Comparison of ENCODE assay signal across 8 cellular contexts in the genomic region with DNA sequence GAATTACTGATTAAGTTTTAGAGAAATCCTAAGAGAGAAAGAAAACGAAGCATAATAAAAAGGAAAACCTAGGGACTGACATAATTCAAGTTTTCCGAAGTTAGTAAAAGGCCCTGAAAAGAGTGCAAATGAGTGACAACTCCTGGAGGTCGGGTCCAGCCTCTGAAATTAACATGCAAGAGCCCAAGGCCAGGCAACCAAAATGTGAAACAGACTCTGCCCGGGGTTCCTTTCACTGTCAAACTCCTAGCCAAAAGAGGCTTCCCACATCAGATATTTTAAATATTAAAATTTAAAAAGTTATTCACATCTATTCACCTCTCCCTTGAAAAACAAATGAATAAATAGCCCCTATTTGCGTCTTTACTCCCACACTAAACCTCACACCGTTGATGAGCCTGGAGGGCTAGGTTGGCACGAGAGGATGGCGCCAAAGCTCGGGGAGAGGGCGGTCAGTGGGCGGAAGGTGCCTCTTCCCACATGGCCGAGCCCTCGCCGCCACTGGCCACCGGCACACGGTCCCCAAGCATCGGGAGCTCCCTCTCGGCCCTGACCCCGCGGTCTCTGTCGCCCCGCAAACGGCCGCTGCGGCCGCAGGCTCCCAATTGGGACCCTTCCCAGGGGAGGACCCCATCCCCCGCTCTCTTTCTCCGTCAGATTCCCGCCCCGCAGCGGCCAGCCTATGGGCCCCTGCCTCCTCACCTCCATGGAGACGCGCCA. TPM values are rescaled to one million over a fixed set of nuclear protein-coding genes. Genes with fewer than 3 reads are reported as not detected.
DNase-seq lines count a peak whose midpoint lies in the region; ATAC-seq and TF ChIP-seq lines count a peak whose summit lies in the region.

No MANE protein-coding gene starts in this region.

- H3K4me3 Mint-ChIP-seq in activated T-helper 1 cell treated with anti-CD3 and anti-CD28 coated beads, Interleukin-12 subunit alpha, Interleukin-12 subunit beta, Interleukin-2, Interleukin-4 antibody, amounts not matched to agents 30 ng/mL and 10 ng/mL and 1 ng/mL, durations not matched to agents 14 hours and 24 hours and 36 hours, result peak overlapping the region; percentile 90

- peak overlapping the region; percentile 80 for H3K27ac Mint-ChIP-seq in activated T-helper 1 cell treated with anti-CD3 and anti-CD28 coated beads, Interleukin-12 subunit alpha, Interleukin-12 subunit beta, Interleukin-2, Interleukin-4 antibody, amounts not matched to agents 30 ng/mL and 10 ng/mL and 1 ng/mL, durations not matched to agents 14 hours and 24 hours and 36 hours

- peak overlapping the region; percentile 91 for H3K27ac ChIP-seq in HUES48 (ENCODE audit: low read depth, low read length)

- H3K9me3 ChIP-seq in HUES48 (ENCODE audit: control insufficient read depth, insufficient read depth, low read length), result no peaks in the 10 kb centered on the region

- no peaks in the 10 kb centered on the region for H3K27me3 ChIP-seq in HUES48 (ENCODE audit: control insufficient read depth, insufficient read depth, low read length)

- no peaks in the 10 kb centered on the region for H3K9me3 Mint-ChIP-seq in activated T-helper 1 cell treated with anti-CD3 and anti-CD28 coated beads, Interleukin-12 subunit alpha, Interleukin-12 subunit beta, Interleukin-2, Interleukin-4 antibody, amounts not matched to agents 30 ng/mL and 10 ng/mL and 1 ng/mL, durations not matched to agents 14 hours and 24 hours and 36 hours

- TF ChIP-seq CTCF in retinal pigment epithelial cell (conservative IDR thresholded peaks at IDR 0.05; ENCODE audit: low read depth, low read length), result no peak

- H3K36me3 Mint-ChIP-seq in activated T-helper 1 cell treated with anti-CD3 and anti-CD28 coated beads, Interleukin-12 subunit alpha, Interleukin-12 subunit beta, Interleukin-2, Interleukin-4 antibody, amounts not matched to agents 30 ng/mL and 10 ng/mL and 1 ng/mL, durations not matched to agents 14 hours and 24 hours and 36 hours (ENCODE audit: low read depth), result peaks cover 13% of the 10 kb centered on the region

- peak; percentile 23 to 64 for DNase-seq in NCI-H2081 (lab: John Stamatoyannopoulos, UW)
- no peak for DNase-seq in NCI-H2081 treated with DMSO at 0.1 percent for 48 hours (lab: John Stamatoyannopoulos, UW)
- no peak for DNase-seq in activated T-helper 1 cell treated with anti-CD3 and anti-CD28 coated beads, Interleukin-12 subunit alpha, Interleukin-12 subunit beta, Interleukin-2, Interleukin-4 antibody, amounts not matched to agents 30 ng/mL and 10 ng/mL and 1 ng/mL, durations not matched to agents 14 hours and 24 hours and 36 hours (ENCODE audit: low spot score)
- peak; percentile 33 for DNase-seq in left cardiac atrium
- DNase-seq in retinal pigment epithelial cell (ENCODE audit: low read depth), result no peak
- DNase-seq in occipital lobe (lab: John Stamatoyannopoulos, UW), result no peak

- H3K9ac ChIP-seq in HUES48 (ENCODE audit: low read depth, low read length), result peak overlapping the region; percentile 92

- intact Hi-C loops in activated T-helper 1 cell treated with anti-CD3 and anti-CD28 coated beads, Interleukin-12 subunit alpha, Interleukin-12 subunit beta, Interleukin-2, Interleukin-4 antibody, amounts not matched to agents 30 ng/mL and 10 ng/mL and 1 ng/mL, durations not matched to agents 14 hours and 24 hours and 36 hours (cut with micrococcal nuclease), result loop anchor here (1.0 to 10.0 kb wide), 8 partner anchors 20 to 221 kb away; a partner anchor contains a TSS
- intact Hi-C loops in left cardiac atrium (cut with DNase I), result no loop called here

- H3K36me3 ChIP-seq in HUES48 (ENCODE audit: control insufficient read depth, insufficient read depth, low read length), result peaks cover 14% of the 10 kb centered on the region

- H3K27me3 Mint-ChIP-seq in activated T-helper 1 cell treated with anti-CD3 and anti-CD28 coated beads, Interleukin-12 subunit alpha, Interleukin-12 subunit beta, Interleukin-2, Interleukin-4 antibody, amounts not matched to agents 30 ng/mL and 10 ng/mL and 1 ng/mL, durations not matched to agents 14 hours and 24 hours and 36 hours (ENCODE audit: insufficient read depth), result no peaks in the 10 kb centered on the region

- ATAC-seq in GM21515 (IDR thresholded peaks at IDR 0.05; ENCODE audit: unreplicated experiment), result peak; percentile 27
- peak; percentile 50 to 65 for ATAC-seq in left cardiac atrium

- peak overlapping the region; percentile 96 for H3K4me3 ChIP-seq in HUES48 (ENCODE audit: low read depth, low read length)
- H3K4me3 ChIP-seq in retinal pigment epithelial cell (ENCODE audit: low read length), result peak overlapping the region; percentile 87

- H3K4me1 ChIP-seq in HUES48 (ENCODE audit: control insufficient read depth, insufficient read depth, low read length), result peaks cover 6% of the 10 kb centered on the region; the same call in 1 of the 2 replicates

- H3K4me1 Mint-ChIP-seq in activated T-helper 1 cell treated with anti-CD3 and anti-CD28 coated beads, Interleukin-12 subunit alpha, Interleukin-12 subunit beta, Interleukin-2, Interleukin-4 antibody, amounts not matched to agents 30 ng/mL and 10 ng/mL and 1 ng/mL, durations not matched to agents 14 hours and 24 hours and 36 hours (ENCODE audit: low read depth), result peaks cover 29% of the 10 kb centered on the region

RNA-seq across cellular contexts. Expression of a gene that starts 0.6 kb away (rescaled TPM):
- total RNA-seq in activated T-helper 1 cell treated with anti-CD3 and anti-CD28 coated beads, Interleukin-12 subunit alpha, Interleukin-12 subunit beta, Interleukin-2, Interleukin-4 antibody, amounts not matched to agents 30 ng/mL and 10 ng/mL and 1 ng/mL, durations not matched to agents 14 hours and 24 hours and 36 hours, result 158 and 160 TPM in 2 replicates
- total RNA-seq in left cardiac atrium (10 to 100 TPM; 35.2 to 42.1 TPM), occipital lobe (58.0 TPM)

RNA-seq across cellular contexts. Expression of a gene that starts 19.7 kb away (rescaled TPM):
- total RNA-seq in activated T-helper 1 cell treated with anti-CD3 and anti-CD28 coated beads, Interleukin-12 subunit alpha, Interleukin-12 subunit beta, Interleukin-2, Interleukin-4 antibody, amounts not matched to agents 30 ng/mL and 10 ng/mL and 1 ng/mL, durations not matched to agents 14 hours and 24 hours and 36 hours, result 99.7 and 106 TPM in 2 replicates
- total RNA-seq in left cardiac atrium (10 to 100 TPM; 50.5 to 58.7 TPM), occipital lobe (58.8 TPM)

RNA-seq across cellular contexts. Expression of a gene that starts 28.2 kb away (rescaled TPM):
- total RNA-seq in activated T-helper 1 cell treated with anti-CD3 and anti-CD28 coated beads, Interleukin-12 subunit alpha, Interleukin-12 subunit beta, Interleukin-2, Interleukin-4 antibody, amounts not matched to agents 30 ng/mL and 10 ng/mL and 1 ng/mL, durations not matched to agents 14 hours and 24 hours and 36 hours, result 14.5 and 16.2 TPM in 2 replicates
- total RNA-seq in left cardiac atrium (10 to 100 TPM in 1 of 2 donors, 1 to 10 TPM in 1; 9.4 to 11.9 TPM), occipital lobe (12.0 TPM)

RNA-seq across cellular contexts. Expression of a gene that starts 33.4 kb away (rescaled TPM):
- 3.5 and 5.7 TPM in 2 replicates for total RNA-seq in activated T-helper 1 cell treated with anti-CD3 and anti-CD28 coated beads, Interleukin-12 subunit alpha, Interleukin-12 subunit beta, Interleukin-2, Interleukin-4 antibody, amounts not matched to agents 30 ng/mL and 10 ng/mL and 1 ng/mL, durations not matched to agents 14 hours and 24 hours and 36 hours
- total RNA-seq in left cardiac atrium (not detected), occipital lobe (not detected)

RNA-seq across cellular contexts. Expression of a gene that starts 38.3 kb away (rescaled TPM):
- total RNA-seq in activated T-helper 1 cell treated with anti-CD3 and anti-CD28 coated beads, Interleukin-12 subunit alpha, Interleukin-12 subunit beta, Interleukin-2, Interleukin-4 antibody, amounts not matched to agents 30 ng/mL and 10 ng/mL and 1 ng/mL, durations not matched to agents 14 hours and 24 hours and 36 hours, result 134 and 137 TPM in 2 replicates
- total RNA-seq in left cardiac atrium (10 to 100 TPM; 61.4 to 74.3 TPM), occipital lobe (51.5 TPM)

Comparison
In these comparisons a context has a peak if more than half of its experiments do, and no peak if none do; other contexts are left out.
1. DNase-seq: peak in NCI-H2081 (2 of 2) and left cardiac atrium (single experiment); none in NCI-H2081 treated with DMSO at 0.1 percent for 48 hours (single experiment), activated T-helper 1 cell treated with anti-CD3 and anti-CD28 coated beads, Interleukin-12 subunit alpha, Interleukin-12 subunit beta, Interleukin-2, Interleukin-4 antibody, amounts not matched to agents 30 ng/mL and 10 ng/mL and 1 ng/mL, durations not matched to agents 14 hours and 24 hours and 36 hours (single experiment), retinal pigment epithelial cell (single experiment) and occipital lobe (single experiment).